In genomic region chr11:117840881-117841581, GRCh38 we compare ENCODE assay signal across 1 cellular context.
TF ChIP-seq lines count a peak whose summit lies in the region.

No MANE protein-coding gene starts in this region.

TF ChIP-seq in GM23338, 12 proteins besides CTCF, POLR2A, EP300 and RAD21 (continued from another document):
- TF ChIP-seq ZNF462 (CRISPR knock-in tag; IDR thresholded peaks at IDR 0.05), result no peak
- TF ChIP-seq, protein P1, sequence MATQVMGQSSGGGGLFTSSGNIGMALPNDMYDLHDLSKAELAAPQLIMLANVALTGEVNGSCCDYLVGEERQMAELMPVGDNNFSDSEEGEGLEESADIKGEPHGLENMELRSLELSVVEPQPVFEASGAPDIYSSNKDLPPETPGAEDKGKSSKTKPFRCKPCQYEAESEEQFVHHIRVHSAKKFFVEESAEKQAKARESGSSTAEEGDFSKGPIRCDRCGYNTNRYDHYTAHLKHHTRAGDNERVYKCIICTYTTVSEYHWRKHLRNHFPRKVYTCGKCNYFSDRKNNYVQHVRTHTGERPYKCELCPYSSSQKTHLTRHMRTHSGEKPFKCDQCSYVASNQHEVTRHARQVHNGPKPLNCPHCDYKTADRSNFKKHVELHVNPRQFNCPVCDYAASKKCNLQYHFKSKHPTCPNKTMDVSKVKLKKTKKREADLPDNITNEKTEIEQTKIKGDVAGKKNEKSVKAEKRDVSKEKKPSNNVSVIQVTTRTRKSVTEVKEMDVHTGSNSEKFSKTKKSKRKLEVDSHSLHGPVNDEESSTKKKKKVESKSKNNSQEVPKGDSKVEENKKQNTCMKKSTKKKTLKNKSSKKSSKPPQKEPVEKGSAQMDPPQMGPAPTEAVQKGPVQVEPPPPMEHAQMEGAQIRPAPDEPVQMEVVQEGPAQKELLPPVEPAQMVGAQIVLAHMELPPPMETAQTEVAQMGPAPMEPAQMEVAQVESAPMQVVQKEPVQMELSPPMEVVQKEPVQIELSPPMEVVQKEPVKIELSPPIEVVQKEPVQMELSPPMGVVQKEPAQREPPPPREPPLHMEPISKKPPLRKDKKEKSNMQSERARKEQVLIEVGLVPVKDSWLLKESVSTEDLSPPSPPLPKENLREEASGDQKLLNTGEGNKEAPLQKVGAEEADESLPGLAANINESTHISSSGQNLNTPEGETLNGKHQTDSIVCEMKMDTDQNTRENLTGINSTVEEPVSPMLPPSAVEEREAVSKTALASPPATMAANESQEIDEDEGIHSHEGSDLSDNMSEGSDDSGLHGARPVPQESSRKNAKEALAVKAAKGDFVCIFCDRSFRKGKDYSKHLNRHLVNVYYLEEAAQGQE (IDR thresholded peaks at IDR 0.05; ENCODE audit: unreplicated experiment), result no peak
- TF ChIP-seq EZH2phosphoT487 (IDR thresholded peaks at IDR 0.05; ENCODE audit: unreplicated experiment), result no peak
- no peak for TF ChIP-seq STAT1 (IDR thresholded peaks at IDR 0.05; ENCODE audit: unreplicated experiment)
- TF ChIP-seq ETS1 (IDR thresholded peaks at IDR 0.05), result no peak
- no peak for TF ChIP-seq ZNF114 (CRISPR knock-in tag; IDR thresholded peaks at IDR 0.05)
- no peak for TF ChIP-seq POLR2AphosphoS5 (IDR thresholded peaks at IDR 0.05; ENCODE audit: low read depth)
- no peak for TF ChIP-seq CREB1 (CRISPR knock-in tag; IDR thresholded peaks at IDR 0.05; ENCODE audit: low read depth)
- no peak for TF ChIP-seq ZNF331 (CRISPR knock-in tag; IDR thresholded peaks at IDR 0.05; ENCODE audit: low read depth)
- no peak for TF ChIP-seq NANOG (IDR thresholded peaks at IDR 0.05; ENCODE audit: borderline replicate concordance)
